16 cellular contexts compared by ENCODE assay signal in genomic region chr9:131399972-131400371, GRCh38. TPM values are rescaled to one million over a fixed set of nuclear protein-coding genes. Genes with fewer than 3 reads are reported as not detected.
DNase-seq lines count a peak whose midpoint lies in the region; ATAC-seq, FAIRE-seq and TF ChIP-seq lines count a peak whose summit lies in the region.
"Had no signal": no experiment of that assay in that cellular context is flagged by ENCODE, and none has a peak within 500 bp of the region (broad histone marks: within the 10 kb centered on the region; RNA-seq: fewer than 3 reads in every experiment).

No MANE protein-coding gene starts in this region.

- H4K12ac ChIP-seq in trophoblast cell (ENCODE audit: low read depth, low read length) = no peak overlapping the region

- H3K4ac ChIP-seq in trophoblast cell (ENCODE audit: low read depth, low read length) = peak overlapping the region; percentile 89

- no peak overlapping the region for H3K9ac ChIP-seq in DND-41 (ENCODE audit: low read depth, low read length)
- H3K9ac ChIP-seq in SU-DHL-6 (ENCODE audit: low read length) = no peak overlapping the region
- no peak overlapping the region for H3K9ac ChIP-seq in trophoblast cell (ENCODE audit: low read length)

- no peak overlapping the region for H3K23ac ChIP-seq in trophoblast cell (ENCODE audit: low read length)

- H3K4me3 ChIP-seq in DND-41 (ENCODE audit: low read depth in 1 of 2, low read length in 2 of 2) (no peak overlapping the region), SU-DHL-6 (ENCODE audit: insufficient read depth, low read length, poor library complexity, severe bottlenecking) (no peak overlapping the region), trophoblast cell (ENCODE audit: low read depth, low read length) (no peak overlapping the region)
- H3K4me3 ChIP-seq in effector memory CD4-positive, alpha-beta T cell (ENCODE audit: insufficient read depth, low read depth, low read length, poor library complexity, severe bottlenecking) = no peak overlapping the region

- H3K4me1 ChIP-seq in DND-41 (ENCODE audit: insufficient read depth, low read length) = peaks cover 49% of the 10 kb centered on the region
- peaks cover 75% of the 10 kb centered on the region for H3K4me1 ChIP-seq in effector memory CD4-positive, alpha-beta T cell (ENCODE audit: control insufficient read depth, insufficient read depth, low read length, poor library complexity, severe bottlenecking)
- H3K4me1 ChIP-seq in trophoblast cell (ENCODE audit: control insufficient read depth in 1 of 2, insufficient read depth in 2 of 2, low read length in 2 of 2) = peaks cover 26 to 50% of the 10 kb centered on the region in 2 experiments

- peak overlapping the region; percentile 20; the same call in 1 of the 2 replicates for H3K4me2 ChIP-seq in DND-41 (ENCODE audit: insufficient read depth, low read length)
- peak overlapping the region; percentile 19 for H3K4me2 ChIP-seq in SU-DHL-6 (ENCODE audit: low read depth, low read length, poor library complexity, severe bottlenecking)
- H3K4me2 ChIP-seq in trophoblast cell (ENCODE audit: low read length) = no peak overlapping the region

- H3K27me3 ChIP-seq in DND-41 (ENCODE audit: insufficient read depth, low read length, poor library complexity) (no peaks in the 10 kb centered on the region), SU-DHL-6 (ENCODE audit: low read length) (no peaks in the 10 kb centered on the region), trophoblast cell (ENCODE audit: insufficient read depth, low read length) (no peaks in the 10 kb centered on the region)
- no peaks in the 10 kb centered on the region for H3K27me3 ChIP-seq in effector memory CD4-positive, alpha-beta T cell (replicated peaks; ENCODE audit: control insufficient read depth, insufficient read depth, low read length, poor library complexity, severe bottlenecking)
- H3K27me3 ChIP-seq: foreskin keratinocyte had no signal

- ATAC-seq in DND-41 (ENCODE audit: insufficient read depth, low read depth) (no peak), HG02763 (IDR thresholded peaks at IDR 0.05; ENCODE audit: unreplicated experiment) (no peak)
- ATAC-seq: foreskin keratinocyte, sciatic nerve had no signal

- no peak overlapping the region for H2BK12ac ChIP-seq in trophoblast cell (ENCODE audit: low read length)

- H2BK5ac ChIP-seq in trophoblast cell (ENCODE audit: low read depth, low read length, poor library complexity) = no peak overlapping the region

- no peak overlapping the region for H3K14ac ChIP-seq in trophoblast cell (ENCODE audit: low read length)

- no peak overlapping the region for H2BK120ac ChIP-seq in trophoblast cell (ENCODE audit: insufficient read depth, low read length, poor library complexity)

- TF ChIP-seq CTCF in DND-41 (IDR thresholded peaks at IDR 0.05; ENCODE audit: borderline replicate concordance, extremely low read depth, low read length, poor library complexity, severe bottlenecking) = no peak
- TF ChIP-seq CTCF in SU-DHL-6 (IDR thresholded peaks at IDR 0.05; ENCODE audit: insufficient read depth, low read length, poor library complexity, severe bottlenecking) = no peak

- H3K9me2 ChIP-seq in SU-DHL-6 (replicated peaks; ENCODE audit: insufficient read depth, low read length) = no peaks in the 10 kb centered on the region

- H2AFZ ChIP-seq in DND-41 (ENCODE audit: low read depth, low read length) (no peak overlapping the region), SU-DHL-6 (ENCODE audit: low read depth, low read length, severe bottlenecking) (no peak overlapping the region), trophoblast cell (ENCODE audit: insufficient read depth, low read length, poor library complexity) (peak overlapping the region; percentile 30)

- H3K79me2 ChIP-seq in DND-41 (ENCODE audit: insufficient read depth, low read length) = peaks cover 98% of the 10 kb centered on the region
- H3K79me2 ChIP-seq in SU-DHL-6 (ENCODE audit: insufficient read depth, low read length) = peaks cover 99% of the 10 kb centered on the region
- peaks cover 51% of the 10 kb centered on the region for H3K79me2 ChIP-seq in trophoblast cell (ENCODE audit: control insufficient read depth, insufficient read depth, low read length, poor library complexity)

- H3F3A ChIP-seq in SU-DHL-6 (ENCODE audit: insufficient read depth) = peaks cover 21% of the 10 kb centered on the region

- no peak overlapping the region for H4K8ac ChIP-seq in trophoblast cell (ENCODE audit: low read depth, low read length)

- H3K27ac ChIP-seq in DND-41 (ENCODE audit: low read length) = no peak overlapping the region
- H3K27ac ChIP-seq in SU-DHL-6 (ENCODE audit: low read depth, low read length) = no peak overlapping the region
- peak overlapping the region; percentile 12 for H3K27ac ChIP-seq in effector memory CD4-positive, alpha-beta T cell (ENCODE audit: insufficient read depth, low read length, poor library complexity, severe bottlenecking)
- no peak overlapping the region for H3K27ac ChIP-seq in trophoblast cell (ENCODE audit: low read depth, low read length)
- H3K27ac ChIP-seq: foreskin keratinocyte had no signal

- H3K18ac ChIP-seq in trophoblast cell (ENCODE audit: low read length) = no peak overlapping the region

- FAIRE-seq in frontal cortex (lab: Jason Lieb, UNC) = no peak
- FAIRE-seq: keratinocyte had no signal

- no CpG with 5 or more reads among the region's 7 CpGs for WGBS in trophoblast cell (ENCODE audit: extremely low coverage, insufficient coverage, insufficient read length)

- peaks cover 91% of the 10 kb centered on the region for H4K20me1 ChIP-seq in DND-41 (ENCODE audit: insufficient read depth, low read length)
- H4K20me1 ChIP-seq in SU-DHL-6 (ENCODE audit: low read depth, low read length) = peaks cover 40% of the 10 kb centered on the region

- H3K36me3 ChIP-seq in DND-41 (ENCODE audit: insufficient read depth, low read length) (peaks cover 38% of the 10 kb centered on the region), SU-DHL-6 (ENCODE audit: low read length) (no peaks in the 10 kb centered on the region), trophoblast cell (ENCODE audit: control insufficient read depth in 1 of 2, insufficient read depth in 2 of 2, low read length in 2 of 2) (peaks cover 0 to 5% of the 10 kb centered on the region in 2 experiments)
- H3K36me3 ChIP-seq in effector memory CD4-positive, alpha-beta T cell (ENCODE audit: control insufficient read depth, insufficient read depth, low read length) = no peaks in the 10 kb centered on the region

- H2AK5ac ChIP-seq in trophoblast cell (ENCODE audit: low read length) = no peak overlapping the region

- no peaks in the 10 kb centered on the region for H3K9me3 ChIP-seq in DND-41 (ENCODE audit: insufficient read depth, low read length, severe bottlenecking)
- no peaks in the 10 kb centered on the region for H3K9me3 ChIP-seq in SU-DHL-6 (ENCODE audit: insufficient read depth, low read length)
- H3K9me3 ChIP-seq in effector memory CD4-positive, alpha-beta T cell (ENCODE audit: control insufficient read depth, low read length) = no peaks in the 10 kb centered on the region
- H3K9me3 ChIP-seq in trophoblast cell (ENCODE audit: insufficient read depth, low read depth, low read length) = no peaks in the 10 kb centered on the region

- no peak overlapping the region for H4K91ac ChIP-seq in trophoblast cell (ENCODE audit: low read depth, low read length)

- H3K79me1 ChIP-seq in trophoblast cell (ENCODE audit: low read length) = peaks cover 13% of the 10 kb centered on the region

- DNase-seq in DND-41 = no peak
- DNase-seq in effector memory CD4-positive, alpha-beta T cell = no peak
- DNase-seq in trophoblast cell = no peak
- no peak for DNase-seq in MV-4-11 (lab: John Stamatoyannopoulos, UW)
- DNase-seq in cortex of kidney (lab: John Stamatoyannopoulos, UW) = no peak
- DNase-seq in frontal cortex (ENCODE audit: low spot score in 2 of 2) = no peak
- DNase-seq: activated CD8-positive, alpha-beta memory T cell treated with anti-CD3 and anti-CD28 coated beads for 24 hours; amygdala; dermis blood vessel endothelial cell; foreskin keratinocyte; NCI-H1417; NCI-H510A treated with DMSO at 0.1 percent for 48 hours had no signal

RNA-seq across cellular contexts. Expression of gene PRRC2B, which starts 6.1 kb away (rescaled TPM):
- polyA plus RNA-seq in trophoblast cell (2013) = 115 and 121 TPM in 2 replicates
- total RNA-seq in frontal cortex = 117 TPM
